2 cellular contexts compared by ENCODE assay signal in genomic region chr12:23921099-23921846, GRCh38.
TF ChIP-seq lines count a peak whose summit lies in the region.

No MANE protein-coding gene starts in this region.

TF ChIP-seq in SK-N-SH, 30 proteins besides CTCF, POLR2A, EP300 and RAD21 (continued from another document):
- TF ChIP-seq SIN3A (IDR thresholded peaks at IDR 0.05; ENCODE audit: borderline replicate concordance, low read depth, low read length) (no peak), RXRA (IDR thresholded peaks at IDR 0.05; ENCODE audit: borderline replicate concordance, low read depth) (no peak), POLR2AphosphoS5 (IDR thresholded peaks at IDR 0.05; ENCODE audit: low read depth, low read length) (no peak), EZH2phosphoT487 (IDR thresholded peaks at IDR 0.05; ENCODE audit: borderline replicate concordance, low read depth) (no peak), TEAD4 (IDR thresholded peaks at IDR 0.05; ENCODE audit: borderline replicate concordance, insufficient read depth) (no peak), GATA2 (CRISPR knock-in tag; IDR thresholded peaks at IDR 0.05) (no peak), NRF1 (IDR thresholded peaks at IDR 0.05; ENCODE audit: low read depth, low read length) (no peak)
- TF ChIP-seq, protein P1, sequence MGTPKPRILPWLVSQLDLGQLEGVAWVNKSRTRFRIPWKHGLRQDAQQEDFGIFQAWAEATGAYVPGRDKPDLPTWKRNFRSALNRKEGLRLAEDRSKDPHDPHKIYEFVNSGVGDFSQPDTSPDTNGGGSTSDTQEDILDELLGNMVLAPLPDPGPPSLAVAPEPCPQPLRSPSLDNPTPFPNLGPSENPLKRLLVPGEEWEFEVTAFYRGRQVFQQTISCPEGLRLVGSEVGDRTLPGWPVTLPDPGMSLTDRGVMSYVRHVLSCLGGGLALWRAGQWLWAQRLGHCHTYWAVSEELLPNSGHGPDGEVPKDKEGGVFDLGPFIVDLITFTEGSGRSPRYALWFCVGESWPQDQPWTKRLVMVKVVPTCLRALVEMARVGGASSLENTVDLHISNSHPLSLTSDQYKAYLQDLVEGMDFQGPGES (IDR thresholded peaks at IDR 0.05; ENCODE audit: low read depth, low read length) = no peak
- TF ChIP-seq, protein P2, sequence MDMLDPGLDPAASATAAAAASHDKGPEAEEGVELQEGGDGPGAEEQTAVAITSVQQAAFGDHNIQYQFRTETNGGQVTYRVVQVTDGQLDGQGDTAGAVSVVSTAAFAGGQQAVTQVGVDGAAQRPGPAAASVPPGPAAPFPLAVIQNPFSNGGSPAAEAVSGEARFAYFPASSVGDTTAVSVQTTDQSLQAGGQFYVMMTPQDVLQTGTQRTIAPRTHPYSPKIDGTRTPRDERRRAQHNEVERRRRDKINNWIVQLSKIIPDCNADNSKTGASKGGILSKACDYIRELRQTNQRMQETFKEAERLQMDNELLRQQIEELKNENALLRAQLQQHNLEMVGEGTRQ (IDR thresholded peaks at IDR 0.05; ENCODE audit: borderline replicate concordance, low read depth, low read length) = no peak

TF ChIP-seq in SK-N-SH treated with all-trans-retinoic acid at 6 μM for 48 hours, 23 proteins besides CTCF, POLR2A, EP300 and RAD21 (continued from another document):
- TF ChIP-seq TCF4 (CRISPR knock-in tag; IDR thresholded peaks at IDR 0.05; ENCODE audit: borderline replicate concordance) (no peak), CSDC2 (CRISPR knock-in tag; IDR thresholded peaks at IDR 0.05) (no peak), OSR1 (CRISPR knock-in tag; IDR thresholded peaks at IDR 0.05) (no peak), ZNF70 (CRISPR knock-in tag; IDR thresholded peaks at IDR 0.05) (no peak), ARNTL (CRISPR knock-in tag; IDR thresholded peaks at IDR 0.05; ENCODE audit: borderline replicate concordance, low read depth) (no peak), PPARA (CRISPR knock-in tag; IDR thresholded peaks at IDR 0.05; ENCODE audit: borderline replicate concordance) (no peak), ZFP30 (CRISPR knock-in tag; IDR thresholded peaks at IDR 0.05) (no peak), ZNF8 (CRISPR knock-in tag; IDR thresholded peaks at IDR 0.05) (no peak), RARB (CRISPR knock-in tag; IDR thresholded peaks at IDR 0.05) (no peak), PATZ1 (CRISPR knock-in tag; IDR thresholded peaks at IDR 0.05; ENCODE audit: borderline replicate concordance) (no peak), ZC3H10 (CRISPR knock-in tag; IDR thresholded peaks at IDR 0.05) (no peak), CREB5 (CRISPR knock-in tag; IDR thresholded peaks at IDR 0.05; ENCODE audit: low read depth) (no peak), ISL1 (CRISPR knock-in tag; IDR thresholded peaks at IDR 0.05) (no peak), ESRRG (CRISPR knock-in tag; IDR thresholded peaks at IDR 0.05) (no peak), SNAI2 (CRISPR knock-in tag; IDR thresholded peaks at IDR 0.05) (no peak)
- TF ChIP-seq, protein P3, sequence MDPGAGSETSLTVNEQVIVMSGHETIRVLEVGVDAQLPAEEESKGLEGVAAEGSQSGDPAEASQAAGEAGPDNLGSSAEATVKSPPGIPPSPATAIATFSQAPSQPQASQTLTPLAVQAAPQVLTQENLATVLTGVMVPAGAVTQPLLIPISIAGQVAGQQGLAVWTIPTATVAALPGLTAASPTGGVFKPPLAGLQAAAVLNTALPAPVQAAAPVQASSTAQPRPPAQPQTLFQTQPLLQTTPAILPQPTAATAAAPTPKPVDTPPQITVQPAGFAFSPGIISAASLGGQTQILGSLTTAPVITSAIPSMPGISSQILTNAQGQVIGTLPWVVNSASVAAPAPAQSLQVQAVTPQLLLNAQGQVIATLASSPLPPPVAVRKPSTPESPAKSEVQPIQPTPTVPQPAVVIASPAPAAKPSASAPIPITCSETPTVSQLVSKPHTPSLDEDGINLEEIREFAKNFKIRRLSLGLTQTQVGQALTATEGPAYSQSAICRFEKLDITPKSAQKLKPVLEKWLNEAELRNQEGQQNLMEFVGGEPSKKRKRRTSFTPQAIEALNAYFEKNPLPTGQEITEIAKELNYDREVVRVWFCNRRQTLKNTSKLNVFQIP (CRISPR knock-in tag; IDR thresholded peaks at IDR 0.05; ENCODE audit: borderline replicate concordance, low read depth) = no peak
- TF ChIP-seq, protein P4, sequence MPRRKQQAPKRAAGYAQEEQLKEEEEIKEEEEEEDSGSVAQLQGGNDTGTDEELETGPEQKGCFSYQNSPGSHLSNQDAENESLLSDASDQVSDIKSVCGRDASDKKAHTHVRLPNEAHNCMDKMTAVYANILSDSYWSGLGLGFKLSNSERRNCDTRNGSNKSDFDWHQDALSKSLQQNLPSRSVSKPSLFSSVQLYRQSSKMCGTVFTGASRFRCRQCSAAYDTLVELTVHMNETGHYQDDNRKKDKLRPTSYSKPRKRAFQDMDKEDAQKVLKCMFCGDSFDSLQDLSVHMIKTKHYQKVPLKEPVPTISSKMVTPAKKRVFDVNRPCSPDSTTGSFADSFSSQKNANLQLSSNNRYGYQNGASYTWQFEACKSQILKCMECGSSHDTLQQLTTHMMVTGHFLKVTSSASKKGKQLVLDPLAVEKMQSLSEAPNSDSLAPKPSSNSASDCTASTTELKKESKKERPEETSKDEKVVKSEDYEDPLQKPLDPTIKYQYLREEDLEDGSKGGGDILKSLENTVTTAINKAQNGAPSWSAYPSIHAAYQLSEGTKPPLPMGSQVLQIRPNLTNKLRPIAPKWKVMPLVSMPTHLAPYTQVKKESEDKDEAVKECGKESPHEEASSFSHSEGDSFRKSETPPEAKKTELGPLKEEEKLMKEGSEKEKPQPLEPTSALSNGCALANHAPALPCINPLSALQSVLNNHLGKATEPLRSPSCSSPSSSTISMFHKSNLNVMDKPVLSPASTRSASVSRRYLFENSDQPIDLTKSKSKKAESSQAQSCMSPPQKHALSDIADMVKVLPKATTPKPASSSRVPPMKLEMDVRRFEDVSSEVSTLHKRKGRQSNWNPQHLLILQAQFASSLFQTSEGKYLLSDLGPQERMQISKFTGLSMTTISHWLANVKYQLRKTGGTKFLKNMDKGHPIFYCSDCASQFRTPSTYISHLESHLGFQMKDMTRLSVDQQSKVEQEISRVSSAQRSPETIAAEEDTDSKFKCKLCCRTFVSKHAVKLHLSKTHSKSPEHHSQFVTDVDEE (CRISPR knock-in tag; IDR thresholded peaks at IDR 0.05) = no peak
- TF ChIP-seq, protein P5, sequence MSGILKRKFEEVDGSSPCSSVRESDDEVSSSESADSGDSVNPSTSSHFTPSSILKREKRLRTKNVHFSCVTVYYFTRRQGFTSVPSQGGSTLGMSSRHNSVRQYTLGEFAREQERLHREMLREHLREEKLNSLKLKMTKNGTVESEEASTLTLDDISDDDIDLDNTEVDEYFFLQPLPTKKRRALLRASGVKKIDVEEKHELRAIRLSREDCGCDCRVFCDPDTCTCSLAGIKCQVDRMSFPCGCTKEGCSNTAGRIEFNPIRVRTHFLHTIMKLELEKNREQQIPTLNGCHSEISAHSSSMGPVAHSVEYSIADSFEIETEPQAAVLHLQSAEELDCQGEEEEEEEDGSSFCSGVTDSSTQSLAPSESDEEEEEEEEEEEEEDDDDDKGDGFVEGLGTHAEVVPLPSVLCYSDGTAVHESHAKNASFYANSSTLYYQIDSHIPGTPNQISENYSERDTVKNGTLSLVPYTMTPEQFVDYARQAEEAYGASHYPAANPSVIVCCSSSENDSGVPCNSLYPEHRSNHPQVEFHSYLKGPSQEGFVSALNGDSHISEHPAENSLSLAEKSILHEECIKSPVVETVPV (CRISPR knock-in tag; IDR thresholded peaks at IDR 0.05) = no peak
